1 cellular context compared by ENCODE assay signal in the genomic region with DNA sequence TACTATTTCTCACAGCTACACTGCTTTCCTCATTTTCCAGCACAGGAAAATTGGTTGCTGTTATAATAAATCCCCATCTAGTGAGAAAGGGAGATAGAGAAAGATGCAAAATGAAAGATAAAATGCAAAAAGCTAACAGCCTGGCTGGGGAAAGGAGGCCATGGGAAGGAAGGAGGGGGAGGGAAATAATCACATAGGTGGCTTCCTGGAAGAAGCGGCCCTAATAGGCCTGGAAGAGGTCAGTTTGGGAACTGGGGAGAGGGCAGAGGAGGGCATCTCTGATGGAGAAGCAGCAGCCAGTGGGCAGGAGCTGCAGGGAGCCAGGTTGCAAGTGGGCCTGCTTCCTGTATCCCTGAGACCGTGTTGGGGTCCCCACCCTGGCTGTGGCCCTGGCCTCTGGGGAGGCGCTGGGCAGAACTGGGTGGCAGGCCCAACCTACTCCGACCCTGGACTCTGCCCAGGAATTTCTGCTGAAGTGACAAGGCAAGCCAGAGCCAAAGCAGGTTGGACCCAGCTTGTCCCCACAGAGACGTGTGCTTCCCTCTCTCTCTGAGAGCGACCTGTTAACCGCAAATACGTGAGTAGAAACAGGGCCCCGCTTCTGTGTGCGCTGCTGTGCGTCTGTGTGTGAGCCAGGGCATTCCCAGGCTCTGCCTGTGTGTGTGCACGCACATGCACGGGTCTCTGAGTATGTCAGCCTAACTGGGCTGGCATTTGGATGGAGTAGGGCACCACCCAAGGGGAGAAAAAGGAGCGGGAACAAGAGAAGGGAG.
TF ChIP-seq lines count a peak whose summit lies in the region.

No MANE protein-coding gene starts in this region.

TF ChIP-seq in HepG2, 621 proteins besides CTCF, POLR2A, EP300 and RAD21 (continued from another document and continues in another):
- TF ChIP-seq, protein P1, sequence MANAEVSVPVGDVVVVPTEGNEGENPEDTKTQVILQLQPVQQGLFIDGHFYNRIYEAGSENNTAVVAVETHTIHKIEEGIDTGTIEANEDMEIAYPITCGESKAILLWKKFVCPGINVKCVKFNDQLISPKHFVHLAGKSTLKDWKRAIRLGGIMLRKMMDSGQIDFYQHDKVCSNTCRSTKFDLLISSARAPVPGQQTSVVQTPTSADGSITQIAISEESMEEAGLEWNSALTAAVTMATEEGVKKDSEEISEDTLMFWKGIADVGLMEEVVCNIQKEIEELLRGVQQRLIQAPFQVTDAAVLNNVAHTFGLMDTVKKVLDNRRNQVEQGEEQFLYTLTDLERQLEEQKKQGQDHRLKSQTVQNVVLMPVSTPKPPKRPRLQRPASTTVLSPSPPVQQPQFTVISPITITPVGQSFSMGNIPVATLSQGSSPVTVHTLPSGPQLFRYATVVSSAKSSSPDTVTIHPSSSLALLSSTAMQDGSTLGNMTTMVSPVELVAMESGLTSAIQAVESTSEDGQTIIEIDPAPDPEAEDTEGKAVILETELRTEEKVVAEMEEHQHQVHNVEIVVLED (CRISPR knock-in tag; IDR thresholded peaks at IDR 0.05; ENCODE audit: borderline replicate concordance) = peak; percentile 59
- TF ChIP-seq ZNF124 (CRISPR knock-in tag; IDR thresholded peaks at IDR 0.05) (no peak), HDAC2 (CRISPR knock-in tag; IDR thresholded peaks at IDR 0.05) (peak; percentile 65), ZNF720 (CRISPR knock-in tag; IDR thresholded peaks at IDR 0.05) (no peak), ZNF577 (CRISPR knock-in tag; IDR thresholded peaks at IDR 0.05; ENCODE audit: borderline replicate concordance, low read depth) (no peak), SAFB2 (CRISPR knock-in tag; IDR thresholded peaks at IDR 0.05; ENCODE audit: borderline replicate concordance, low read depth) (no peak; the same call in 1 of the 2 replicates), ZNF567 (CRISPR knock-in tag; IDR thresholded peaks at IDR 0.05; ENCODE audit: borderline replicate concordance) (0 out of 2 replicates have a peak, but pooled peaks have one; percentile 52), GZF1 (CRISPR knock-in tag; IDR thresholded peaks at IDR 0.05) (no peak), KLF11 (CRISPR knock-in tag; IDR thresholded peaks at IDR 0.05) (no peak), YY1 (IDR thresholded peaks at IDR 0.05; ENCODE audit: insufficient read depth, insufficient replicate concordance, low read depth, low read length) (no peak), MAFK (conservative IDR thresholded peaks at IDR 0.05 in 1 of 2, IDR thresholded peaks at IDR 0.05 in 1 of 2; ENCODE audit: low read length in 2 of 2) (peak; percentile 28 to 64; a peak in 3 of 4 replicates), CBX5 (CRISPR knock-in tag; IDR thresholded peaks at IDR 0.05; ENCODE audit: borderline replicate concordance) (no peak), CC2D1A (CRISPR knock-in tag; IDR thresholded peaks at IDR 0.05) (no peak), DPF2 (CRISPR knock-in tag; IDR thresholded peaks at IDR 0.05; ENCODE audit: borderline replicate concordance, low read depth) (peak; percentile 66; the same call in 1 of the 2 replicates), RNF2 (conservative IDR thresholded peaks at IDR 0.05; ENCODE audit: low read depth) (0 out of 2 replicates have a peak, but pooled peaks have one; percentile 45), KLF15 (CRISPR knock-in tag; IDR thresholded peaks at IDR 0.05; ENCODE audit: borderline replicate concordance) (no peak), RFX3 (CRISPR knock-in tag; IDR thresholded peaks at IDR 0.05) (no peak), PRPF4 (IDR thresholded peaks at IDR 0.05; ENCODE audit: low read depth, low read length, poor library complexity, severe bottlenecking) (no peak), RCOR2 (CRISPR knock-in tag; IDR thresholded peaks at IDR 0.05) (no peak), ZNF816 (CRISPR knock-in tag; IDR thresholded peaks at IDR 0.05; ENCODE audit: borderline replicate concordance) (peak; percentile 90; the same call in 1 of the 2 replicates), ATF7-NPFF (CRISPR knock-in tag; IDR thresholded peaks at IDR 0.05; ENCODE audit: low read depth) (0 out of 2 replicates have a peak, but pooled peaks have one; percentile 39), TOPORS (CRISPR knock-in tag; IDR thresholded peaks at IDR 0.05) (no peak), ZNF484 (CRISPR knock-in tag; IDR thresholded peaks at IDR 0.05; ENCODE audit: borderline replicate concordance, low read depth) (no peak), ZNF562 (CRISPR knock-in tag; IDR thresholded peaks at IDR 0.05; ENCODE audit: borderline replicate concordance) (no peak), MAF1 (CRISPR knock-in tag; IDR thresholded peaks at IDR 0.05; ENCODE audit: borderline replicate concordance) (no peak), ZNF841 (CRISPR knock-in tag; IDR thresholded peaks at IDR 0.05; ENCODE audit: borderline replicate concordance) (no peak), ZKSCAN5 (CRISPR knock-in tag; IDR thresholded peaks at IDR 0.05) (no peak), SMYD3 (CRISPR knock-in tag; IDR thresholded peaks at IDR 0.05) (0 out of 2 replicates have a peak, but pooled peaks have one; percentile 38), ZNF766 (CRISPR knock-in tag; IDR thresholded peaks at IDR 0.05; ENCODE audit: borderline replicate concordance) (no peak), ATAD3A (CRISPR knock-in tag; IDR thresholded peaks at IDR 0.05) (no peak), ZNF703 (CRISPR knock-in tag; IDR thresholded peaks at IDR 0.05; ENCODE audit: borderline replicate concordance) (no peak), EED (CRISPR knock-in tag; IDR thresholded peaks at IDR 0.05) (no peak), TOE1 (CRISPR knock-in tag; IDR thresholded peaks at IDR 0.05) (no peak), MIER2 (CRISPR knock-in tag; IDR thresholded peaks at IDR 0.05) (peak; percentile 33; the same call in 1 of the 2 replicates), SALL2 (CRISPR knock-in tag; IDR thresholded peaks at IDR 0.05) (no peak), PHB2 (IDR thresholded peaks at IDR 0.05; ENCODE audit: partially characterized antibody) (no peak), KLF9 (CRISPR knock-in tag; IDR thresholded peaks at IDR 0.05; ENCODE audit: low read depth) (no peak), GATAD1 (CRISPR knock-in tag; IDR thresholded peaks at IDR 0.05) (no peak), MEF2D (CRISPR knock-in tag; IDR thresholded peaks at IDR 0.05) (peak; percentile 84), ZBTB21 (CRISPR knock-in tag; IDR thresholded peaks at IDR 0.05) (no peak)
- TF ChIP-seq, protein P2, sequence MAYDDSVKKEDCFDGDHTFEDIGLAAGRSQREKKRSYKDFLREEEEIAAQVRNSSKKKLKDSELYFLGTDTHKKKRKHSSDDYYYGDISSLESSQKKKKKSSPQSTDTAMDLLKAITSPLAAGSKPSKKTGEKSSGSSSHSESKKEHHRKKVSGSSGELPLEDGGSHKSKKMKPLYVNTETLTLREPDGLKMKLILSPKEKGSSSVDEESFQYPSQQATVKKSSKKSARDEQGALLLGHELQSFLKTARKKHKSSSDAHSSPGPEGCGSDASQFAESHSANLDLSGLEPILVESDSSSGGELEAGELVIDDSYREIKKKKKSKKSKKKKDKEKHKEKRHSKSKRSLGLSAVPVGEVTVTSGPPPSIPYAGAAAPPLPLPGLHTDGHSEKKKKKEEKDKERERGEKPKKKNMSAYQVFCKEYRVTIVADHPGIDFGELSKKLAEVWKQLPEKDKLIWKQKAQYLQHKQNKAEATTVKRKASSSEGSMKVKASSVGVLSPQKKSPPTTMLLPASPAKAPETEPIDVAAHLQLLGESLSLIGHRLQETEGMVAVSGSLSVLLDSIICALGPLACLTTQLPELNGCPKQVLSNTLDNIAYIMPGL (CRISPR knock-in tag; IDR thresholded peaks at IDR 0.05; ENCODE audit: borderline replicate concordance in 1 of 2, low read depth in 1 of 2) = peak; percentile 64 to 72
- TF ChIP-seq, protein P3, sequence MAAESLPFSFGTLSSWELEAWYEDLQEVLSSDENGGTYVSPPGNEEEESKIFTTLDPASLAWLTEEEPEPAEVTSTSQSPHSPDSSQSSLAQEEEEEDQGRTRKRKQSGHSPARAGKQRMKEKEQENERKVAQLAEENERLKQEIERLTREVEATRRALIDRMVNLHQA (CRISPR knock-in tag; IDR thresholded peaks at IDR 0.05) = no peak
- TF ChIP-seq, protein P4, sequence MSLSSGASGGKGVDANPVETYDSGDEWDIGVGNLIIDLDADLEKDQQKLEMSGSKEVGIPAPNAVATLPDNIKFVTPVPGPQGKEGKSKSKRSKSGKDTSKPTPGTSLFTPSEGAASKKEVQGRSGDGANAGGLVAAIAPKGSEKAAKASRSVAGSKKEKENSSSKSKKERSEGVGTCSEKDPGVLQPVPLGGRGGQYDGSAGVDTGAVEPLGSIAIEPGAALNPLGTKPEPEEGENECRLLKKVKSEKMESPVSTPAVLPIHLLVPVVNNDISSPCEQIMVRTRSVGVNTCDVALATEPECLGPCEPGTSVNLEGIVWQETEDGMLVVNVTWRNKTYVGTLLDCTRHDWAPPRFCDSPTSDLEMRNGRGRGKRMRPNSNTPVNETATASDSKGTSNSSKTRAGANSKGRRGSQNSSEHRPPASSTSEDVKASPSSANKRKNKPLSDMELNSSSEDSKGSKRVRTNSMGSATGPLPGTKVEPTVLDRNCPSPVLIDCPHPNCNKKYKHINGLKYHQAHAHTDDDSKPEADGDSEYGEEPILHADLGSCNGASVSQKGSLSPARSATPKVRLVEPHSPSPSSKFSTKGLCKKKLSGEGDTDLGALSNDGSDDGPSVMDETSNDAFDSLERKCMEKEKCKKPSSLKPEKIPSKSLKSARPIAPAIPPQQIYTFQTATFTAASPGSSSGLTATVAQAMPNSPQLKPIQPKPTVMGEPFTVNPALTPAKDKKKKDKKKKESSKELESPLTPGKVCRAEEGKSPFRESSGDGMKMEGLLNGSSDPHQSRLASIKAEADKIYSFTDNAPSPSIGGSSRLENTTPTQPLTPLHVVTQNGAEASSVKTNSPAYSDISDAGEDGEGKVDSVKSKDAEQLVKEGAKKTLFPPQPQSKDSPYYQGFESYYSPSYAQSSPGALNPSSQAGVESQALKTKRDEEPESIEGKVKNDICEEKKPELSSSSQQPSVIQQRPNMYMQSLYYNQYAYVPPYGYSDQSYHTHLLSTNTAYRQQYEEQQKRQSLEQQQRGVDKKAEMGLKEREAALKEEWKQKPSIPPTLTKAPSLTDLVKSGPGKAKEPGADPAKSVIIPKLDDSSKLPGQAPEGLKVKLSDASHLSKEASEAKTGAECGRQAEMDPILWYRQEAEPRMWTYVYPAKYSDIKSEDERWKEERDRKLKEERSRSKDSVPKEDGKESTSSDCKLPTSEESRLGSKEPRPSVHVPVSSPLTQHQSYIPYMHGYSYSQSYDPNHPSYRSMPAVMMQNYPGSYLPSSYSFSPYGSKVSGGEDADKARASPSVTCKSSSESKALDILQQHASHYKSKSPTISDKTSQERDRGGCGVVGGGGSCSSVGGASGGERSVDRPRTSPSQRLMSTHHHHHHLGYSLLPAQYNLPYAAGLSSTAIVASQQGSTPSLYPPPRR (CRISPR knock-in tag; IDR thresholded peaks at IDR 0.05; ENCODE audit: borderline replicate concordance) = peak; percentile 72
- TF ChIP-seq, protein P5, sequence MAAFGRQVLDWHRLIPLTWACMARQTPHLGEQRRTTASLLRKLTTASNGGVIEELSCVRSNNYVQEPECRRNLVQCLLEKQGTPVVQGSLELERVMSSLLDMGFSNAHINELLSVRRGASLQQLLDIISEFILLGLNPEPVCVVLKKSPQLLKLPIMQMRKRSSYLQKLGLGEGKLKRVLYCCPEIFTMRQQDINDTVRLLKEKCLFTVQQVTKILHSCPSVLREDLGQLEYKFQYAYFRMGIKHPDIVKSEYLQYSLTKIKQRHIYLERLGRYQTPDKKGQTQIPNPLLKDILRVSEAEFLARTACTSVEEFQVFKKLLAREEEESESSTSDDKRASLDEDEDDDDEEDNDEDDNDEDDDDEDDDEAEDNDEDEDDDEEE (CRISPR knock-in tag; IDR thresholded peaks at IDR 0.05) = no peak
- TF ChIP-seq, protein P6, sequence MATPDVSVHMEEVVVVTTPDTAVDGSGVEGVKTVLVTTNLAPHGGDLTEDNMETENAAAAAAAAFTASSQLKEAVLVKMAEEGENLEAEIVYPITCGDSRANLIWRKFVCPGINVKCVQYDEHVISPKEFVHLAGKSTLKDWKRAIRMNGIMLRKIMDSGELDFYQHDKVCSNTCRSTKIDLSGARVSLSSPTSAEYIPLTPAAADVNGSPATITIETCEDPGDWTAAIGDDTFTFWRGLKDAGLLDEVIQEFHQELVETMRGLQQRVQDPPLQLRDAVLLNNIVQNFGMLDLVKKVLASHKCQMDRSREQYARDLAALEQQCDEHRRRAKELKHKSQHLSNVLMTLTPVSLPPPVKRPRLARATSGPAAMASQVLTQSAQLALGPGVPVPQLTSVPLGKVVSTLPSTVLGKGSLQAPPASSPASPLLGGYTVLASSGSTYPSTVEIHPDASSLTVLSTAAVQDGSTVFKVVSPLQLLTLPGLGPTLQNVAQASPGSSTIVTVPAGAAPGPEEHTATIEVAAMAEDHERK (CRISPR knock-in tag; IDR thresholded peaks at IDR 0.05; ENCODE audit: low read depth) = no peak
- TF ChIP-seq, protein P7, sequence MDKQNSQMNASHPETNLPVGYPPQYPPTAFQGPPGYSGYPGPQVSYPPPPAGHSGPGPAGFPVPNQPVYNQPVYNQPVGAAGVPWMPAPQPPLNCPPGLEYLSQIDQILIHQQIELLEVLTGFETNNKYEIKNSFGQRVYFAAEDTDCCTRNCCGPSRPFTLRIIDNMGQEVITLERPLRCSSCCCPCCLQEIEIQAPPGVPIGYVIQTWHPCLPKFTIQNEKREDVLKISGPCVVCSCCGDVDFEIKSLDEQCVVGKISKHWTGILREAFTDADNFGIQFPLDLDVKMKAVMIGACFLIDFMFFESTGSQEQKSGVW (CRISPR knock-in tag; IDR thresholded peaks at IDR 0.05; ENCODE audit: borderline replicate concordance) = no peak
- TF ChIP-seq, protein P8, sequence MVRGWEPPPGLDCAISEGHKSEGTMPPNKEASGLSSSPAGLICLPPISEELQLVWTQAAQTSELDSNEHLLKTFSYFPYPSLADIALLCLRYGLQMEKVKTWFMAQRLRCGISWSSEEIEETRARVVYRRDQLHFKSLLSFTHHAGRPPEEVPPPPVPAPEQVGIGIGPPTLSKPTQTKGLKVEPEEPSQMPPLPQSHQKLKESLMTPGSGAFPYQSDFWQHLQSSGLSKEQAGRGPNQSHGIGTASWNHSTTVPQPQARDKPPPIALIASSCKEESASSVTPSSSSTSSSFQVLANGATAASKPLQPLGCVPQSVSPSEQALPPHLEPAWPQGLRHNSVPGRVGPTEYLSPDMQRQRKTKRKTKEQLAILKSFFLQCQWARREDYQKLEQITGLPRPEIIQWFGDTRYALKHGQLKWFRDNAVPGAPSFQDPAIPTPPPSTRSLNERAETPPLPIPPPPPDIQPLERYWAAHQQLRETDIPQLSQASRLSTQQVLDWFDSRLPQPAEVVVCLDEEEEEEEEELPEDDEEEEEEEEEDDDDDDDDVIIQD (CRISPR knock-in tag; IDR thresholded peaks at IDR 0.05; ENCODE audit: low read depth) = 0 out of 2 replicates have a peak, but pooled peaks have one; percentile 28
- TF ChIP-seq, protein P9, sequence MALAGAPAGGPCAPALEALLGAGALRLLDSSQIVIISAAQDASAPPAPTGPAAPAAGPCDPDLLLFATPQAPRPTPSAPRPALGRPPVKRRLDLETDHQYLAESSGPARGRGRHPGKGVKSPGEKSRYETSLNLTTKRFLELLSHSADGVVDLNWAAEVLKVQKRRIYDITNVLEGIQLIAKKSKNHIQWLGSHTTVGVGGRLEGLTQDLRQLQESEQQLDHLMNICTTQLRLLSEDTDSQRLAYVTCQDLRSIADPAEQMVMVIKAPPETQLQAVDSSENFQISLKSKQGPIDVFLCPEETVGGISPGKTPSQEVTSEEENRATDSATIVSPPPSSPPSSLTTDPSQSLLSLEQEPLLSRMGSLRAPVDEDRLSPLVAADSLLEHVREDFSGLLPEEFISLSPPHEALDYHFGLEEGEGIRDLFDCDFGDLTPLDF (CRISPR knock-in tag; IDR thresholded peaks at IDR 0.05) = no peak
